Comparison of ENCODE assay signal across 28 cellular contexts in genomic region chr5:133340822-133341221, GRCh38.
"Had no signal": no experiment of that assay in that cellular context is flagged by ENCODE, and none has a peak within 500 bp of the region (broad histone marks: within the 10 kb centered on the region; RNA-seq: fewer than 3 reads in every experiment).

No MANE protein-coding gene starts in this region.

- H3K36me3 Mint-ChIP-seq: immature natural killer cell; memory B cell; mesothelial cell of epicardium; naive B cell; natural killer cell treated with Interleukin-12 subunit alpha and Interleukin-12 subunit beta and Interleukin-15 and Interleukin-18, amount 100 ng/mL, for 72 hours; stimulated activated effector memory CD8-positive, alpha-beta T cell treated with anti-CD3 and anti-CD28 coated beads, Interleukin-12 subunit alpha, Interleukin-12 subunit beta, amount 100 ng/mL, for 72 hours had no signal

- H3K27me3 ChIP-seq: colonic mucosa, esophagus muscularis mucosa, gastroesophageal sphincter, heart left ventricle, neutrophil, pancreas, right lobe of liver, thyroid gland, vagina had no signal

- H3K9me3 Mint-ChIP-seq: immature natural killer cell; memory B cell; natural killer cell treated with Interleukin-12 subunit alpha and Interleukin-12 subunit beta and Interleukin-15 and Interleukin-18, amount 100 ng/mL, for 72 hours; stimulated activated effector memory CD8-positive, alpha-beta T cell treated with anti-CD3 and anti-CD28 coated beads, Interleukin-12 subunit alpha, Interleukin-12 subunit beta, amount 100 ng/mL, for 72 hours had no signal

- H3K4me3 Mint-ChIP-seq: immature natural killer cell; memory B cell; mesothelial cell of epicardium; naive B cell; natural killer cell treated with Interleukin-12 subunit alpha and Interleukin-12 subunit beta and Interleukin-15 and Interleukin-18, amount 100 ng/mL, for 72 hours; neural crest cell; stimulated activated effector memory CD8-positive, alpha-beta T cell treated with anti-CD3 and anti-CD28 coated beads, Interleukin-12 subunit alpha, Interleukin-12 subunit beta, amount 100 ng/mL, for 72 hours had no signal

- ATAC-seq: foreskin keratinocyte; gastroesophageal sphincter; heart left ventricle; left lobe of liver; natural killer cell treated with Interleukin-12 subunit alpha and Interleukin-12 subunit beta and Interleukin-15 and Interleukin-18, amount 100 ng/mL, for 72 hours; pancreas; right lobe of liver; stimulated activated effector memory CD8-positive, alpha-beta T cell treated with anti-CD3 and anti-CD28 coated beads, Interleukin-12 subunit alpha, Interleukin-12 subunit beta, amount 100 ng/mL, for 72 hours had no signal

- H3K27ac ChIP-seq: colonic mucosa, esophagus muscularis mucosa, foreskin keratinocyte, gastroesophageal sphincter, heart left ventricle, neutrophil, pancreas, right lobe of liver, stomach, thyroid gland, vagina had no signal

- H3K4me1 Mint-ChIP-seq: immature natural killer cell; memory B cell; naive B cell; stimulated activated effector memory CD8-positive, alpha-beta T cell treated with anti-CD3 and anti-CD28 coated beads, Interleukin-12 subunit alpha, Interleukin-12 subunit beta, amount 100 ng/mL, for 72 hours had no signal

- H3K4me3 ChIP-seq: colonic mucosa, esophagus muscularis mucosa, gastroesophageal sphincter, heart left ventricle, lung, mucosa of descending colon, pancreas, right lobe of liver, stomach, thyroid gland, vagina had no signal

- DNase-seq: colonic mucosa; effector memory CD4-positive, alpha-beta T cell; foreskin keratinocyte; heart left ventricle; hypothalamus; immature natural killer cell; naive B cell; pancreas; right lobe of liver; stimulated activated CD4-positive, alpha-beta T cell treated with anti-CD3 and anti-CD28 coated beads, Interleukin-2, amount 100 ng/mL, for 24 hours; stimulated activated CD4-positive, alpha-beta T cell treated with anti-CD3 and anti-CD28 coated beads, Interleukin-4, amount 100 ng/mL, for 24 hours; stimulated activated naive CD4-positive, alpha-beta T cell treated with Interleukin-2 at 50 U/mL for 16 hours; stomach; thyroid gland; trophoblast cell had no signal

- H3K36me3 ChIP-seq: colonic mucosa, esophagus muscularis mucosa, gastroesophageal sphincter, heart left ventricle, neutrophil, pancreas, right lobe of liver, stomach, thyroid gland, vagina had no signal

- H3K27me3 Mint-ChIP-seq: naive B cell had no signal

- H3K27ac Mint-ChIP-seq: immature natural killer cell; memory B cell; mesothelial cell of epicardium; natural killer cell treated with Interleukin-12 subunit alpha and Interleukin-12 subunit beta and Interleukin-15 and Interleukin-18, amount 100 ng/mL, for 72 hours; progenitor cell of endocrine pancreas; stimulated activated effector memory CD8-positive, alpha-beta T cell treated with anti-CD3 and anti-CD28 coated beads, Interleukin-12 subunit alpha, Interleukin-12 subunit beta, amount 100 ng/mL, for 72 hours had no signal
